18 cellular contexts compared by ENCODE assay signal in the genomic region with DNA sequence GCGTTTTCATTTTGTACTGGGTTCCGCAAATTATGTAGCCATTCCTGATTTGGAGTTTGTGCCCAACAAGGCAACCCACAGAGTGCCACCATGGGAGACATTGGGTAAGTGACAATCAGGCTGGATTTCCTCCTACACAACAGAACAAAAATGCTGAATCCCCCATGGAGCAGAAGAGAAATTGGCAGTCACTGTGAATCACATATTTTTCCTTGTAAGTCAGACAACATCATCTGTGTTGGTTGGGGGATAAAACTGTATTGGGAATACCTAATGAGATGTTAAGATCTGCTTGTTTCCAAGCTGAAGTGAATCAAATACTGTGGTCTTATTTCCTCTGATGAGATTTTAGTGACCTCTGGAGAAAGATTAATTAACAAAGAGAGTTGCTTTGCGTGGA.
"Had no signal": no experiment of that assay in that cellular context is flagged by ENCODE, and none has a peak within 500 bp of the region (broad histone marks: within the 10 kb centered on the region; RNA-seq: fewer than 3 reads in every experiment).

No MANE protein-coding gene starts in this region.

- H3K4me1 ChIP-seq: adrenal gland, body of pancreas, testis, upper lobe of left lung had no signal

- H3K27ac ChIP-seq: adrenal gland, body of pancreas, coronary artery, skin epidermis, testis, upper lobe of left lung had no signal

- H3K27me3 ChIP-seq: adrenal gland, body of pancreas, testis, upper lobe of left lung had no signal

- H3K9me3 ChIP-seq: adrenal gland, body of pancreas, testis, upper lobe of left lung had no signal

- DNase-seq: activated CD4-positive, alpha-beta T cell treated with anti-CD3 and anti-CD28 coated beads, Interleukin-2, amount 50 U/mL, for 1 hour; activated CD8-positive, alpha-beta memory T cell treated with anti-CD3 and anti-CD28 coated beads, Interleukin-2, amount 50 U/mL, for 4 hours; activated effector memory CD4-positive, alpha-beta T cell treated with Interleukin-2 at 50 U/mL for 16 hours; activated T-cell treated with anti-CD3 and anti-CD28 coated beads, Interleukin-2, amount 50 U/mL, for 48 hours; adrenal gland; body of pancreas; caudate nucleus; erythroblast; immature natural killer cell; occipital lobe; stimulated activated CD4-positive, alpha-beta T cell treated with anti-CD3 and anti-CD28 coated beads, Interleukin-15, amount 100 ng/mL, for 24 hours; stimulated activated CD4-positive, alpha-beta T cell treated with anti-CD3 and anti-CD28 coated beads, Interleukin-4, amount 100 ng/mL, for 1 hour; stimulated activated naive CD8-positive, alpha-beta T cell treated with anti-CD3 and anti-CD28 coated beads, Interleukin-15, amount 100 ng/mL, for 72 hours; testis; upper lobe of left lung had no signal

- H3K36me3 ChIP-seq: adrenal gland, upper lobe of left lung had no signal

- H3K4me3 ChIP-seq: adrenal gland, body of pancreas, coronary artery, skin epidermis, testis, upper lobe of left lung had no signal

- ATAC-seq: activated CD4-positive, CD25-positive, alpha-beta regulatory T cell treated with anti-CD3 and anti-CD28 coated beads, Interleukin-2, amount 50 U/mL, for 24 hours; body of pancreas; stimulated activated naive CD8-positive, alpha-beta T cell treated with anti-CD3 and anti-CD28 coated beads, Interleukin-15, amount 100 ng/mL, for 72 hours had no signal
